7 cellular contexts compared by ENCODE assay signal in genomic region chr2:98012561-98012979, GRCh38. TPM values are rescaled to one million over a fixed set of nuclear protein-coding genes. Genes with fewer than 3 reads are reported as not detected.
A peak's percentile ranks its signal among the peaks of the same experiment; 100 is the strongest.
DNase-seq lines count a peak whose midpoint lies in the region; ATAC-seq lines count a peak whose summit lies in the region.

No MANE protein-coding gene starts in this region.

- peaks cover 3% of the 10 kb centered on the region for H3K27me3 Mint-ChIP-seq in IgD-negative memory B cell

- H3K4me1 Mint-ChIP-seq in IgD-negative memory B cell: peaks cover 51 to 57% (median 56%) of the 10 kb centered on the region in 3 donors

- no peak overlapping the region for H3K27ac ChIP-seq in substantia nigra (ENCODE audit: low read depth, low read length, poor library complexity, severe bottlenecking)

- H3K9me3 Mint-ChIP-seq in IgD-negative memory B cell: no peaks in the 10 kb centered on the region

- peak overlapping the region; percentile 91 to 97 (median 94) for H3K27ac Mint-ChIP-seq in IgD-negative memory B cell

- ATAC-seq in GM18861 (IDR thresholded peaks at IDR 0.05; ENCODE audit: unreplicated experiment): peak; percentile 85
- peak; percentile 73 for ATAC-seq in GM21528 (IDR thresholded peaks at IDR 0.05; ENCODE audit: low FRiP score, unreplicated experiment)

- no peaks in the 10 kb centered on the region for H3K36me3 Mint-ChIP-seq in IgD-negative memory B cell

- H3K4me3 Mint-ChIP-seq in IgD-negative memory B cell: peak overlapping the region; percentile 55 to 72 (median 65)

- DNase-seq in pons (ENCODE audit: low spot score) (peak; percentile 68), substantia nigra (lab: John Stamatoyannopoulos, UW) (no peak), T-helper 9 cell (no peak), NCI-H774 (lab: John Stamatoyannopoulos, UW) (no peak)

RNA-seq across cellular contexts. Expression of gene TMEM131, which starts 16.8 kb away (rescaled TPM):
- 24.9 TPM for polyA plus RNA-seq in IgD-negative memory B cell
